Comparison of ENCODE assay signal across 2 cellular contexts in the genomic region with DNA sequence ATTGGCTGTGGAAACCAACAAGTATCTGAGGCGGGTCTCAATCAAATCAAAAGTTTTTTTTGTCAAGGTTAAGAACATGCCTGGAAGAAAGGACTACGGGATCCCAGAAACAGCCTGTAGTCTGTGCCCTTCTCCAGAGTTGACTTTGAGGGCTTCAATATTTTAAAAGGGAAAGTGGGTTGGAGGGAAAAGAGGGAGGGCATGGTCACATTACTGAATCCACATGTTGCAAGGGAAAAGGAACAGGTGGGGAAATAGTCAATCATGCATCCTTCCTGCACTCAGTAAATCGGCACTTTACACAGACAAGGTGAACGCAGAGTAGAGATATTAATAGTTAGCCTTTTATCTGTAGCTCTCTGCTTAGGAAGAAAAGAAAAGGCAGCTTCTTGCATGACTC.
TF ChIP-seq lines count a peak whose summit lies in the region.

No MANE protein-coding gene starts in this region.

TF ChIP-seq in GM23338, 12 proteins besides CTCF, POLR2A, EP300 and RAD21 (continued from another document):
- TF ChIP-seq, protein P1, sequence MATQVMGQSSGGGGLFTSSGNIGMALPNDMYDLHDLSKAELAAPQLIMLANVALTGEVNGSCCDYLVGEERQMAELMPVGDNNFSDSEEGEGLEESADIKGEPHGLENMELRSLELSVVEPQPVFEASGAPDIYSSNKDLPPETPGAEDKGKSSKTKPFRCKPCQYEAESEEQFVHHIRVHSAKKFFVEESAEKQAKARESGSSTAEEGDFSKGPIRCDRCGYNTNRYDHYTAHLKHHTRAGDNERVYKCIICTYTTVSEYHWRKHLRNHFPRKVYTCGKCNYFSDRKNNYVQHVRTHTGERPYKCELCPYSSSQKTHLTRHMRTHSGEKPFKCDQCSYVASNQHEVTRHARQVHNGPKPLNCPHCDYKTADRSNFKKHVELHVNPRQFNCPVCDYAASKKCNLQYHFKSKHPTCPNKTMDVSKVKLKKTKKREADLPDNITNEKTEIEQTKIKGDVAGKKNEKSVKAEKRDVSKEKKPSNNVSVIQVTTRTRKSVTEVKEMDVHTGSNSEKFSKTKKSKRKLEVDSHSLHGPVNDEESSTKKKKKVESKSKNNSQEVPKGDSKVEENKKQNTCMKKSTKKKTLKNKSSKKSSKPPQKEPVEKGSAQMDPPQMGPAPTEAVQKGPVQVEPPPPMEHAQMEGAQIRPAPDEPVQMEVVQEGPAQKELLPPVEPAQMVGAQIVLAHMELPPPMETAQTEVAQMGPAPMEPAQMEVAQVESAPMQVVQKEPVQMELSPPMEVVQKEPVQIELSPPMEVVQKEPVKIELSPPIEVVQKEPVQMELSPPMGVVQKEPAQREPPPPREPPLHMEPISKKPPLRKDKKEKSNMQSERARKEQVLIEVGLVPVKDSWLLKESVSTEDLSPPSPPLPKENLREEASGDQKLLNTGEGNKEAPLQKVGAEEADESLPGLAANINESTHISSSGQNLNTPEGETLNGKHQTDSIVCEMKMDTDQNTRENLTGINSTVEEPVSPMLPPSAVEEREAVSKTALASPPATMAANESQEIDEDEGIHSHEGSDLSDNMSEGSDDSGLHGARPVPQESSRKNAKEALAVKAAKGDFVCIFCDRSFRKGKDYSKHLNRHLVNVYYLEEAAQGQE (IDR thresholded peaks at IDR 0.05; ENCODE audit: unreplicated experiment), result no peak
- TF ChIP-seq, protein P2, sequence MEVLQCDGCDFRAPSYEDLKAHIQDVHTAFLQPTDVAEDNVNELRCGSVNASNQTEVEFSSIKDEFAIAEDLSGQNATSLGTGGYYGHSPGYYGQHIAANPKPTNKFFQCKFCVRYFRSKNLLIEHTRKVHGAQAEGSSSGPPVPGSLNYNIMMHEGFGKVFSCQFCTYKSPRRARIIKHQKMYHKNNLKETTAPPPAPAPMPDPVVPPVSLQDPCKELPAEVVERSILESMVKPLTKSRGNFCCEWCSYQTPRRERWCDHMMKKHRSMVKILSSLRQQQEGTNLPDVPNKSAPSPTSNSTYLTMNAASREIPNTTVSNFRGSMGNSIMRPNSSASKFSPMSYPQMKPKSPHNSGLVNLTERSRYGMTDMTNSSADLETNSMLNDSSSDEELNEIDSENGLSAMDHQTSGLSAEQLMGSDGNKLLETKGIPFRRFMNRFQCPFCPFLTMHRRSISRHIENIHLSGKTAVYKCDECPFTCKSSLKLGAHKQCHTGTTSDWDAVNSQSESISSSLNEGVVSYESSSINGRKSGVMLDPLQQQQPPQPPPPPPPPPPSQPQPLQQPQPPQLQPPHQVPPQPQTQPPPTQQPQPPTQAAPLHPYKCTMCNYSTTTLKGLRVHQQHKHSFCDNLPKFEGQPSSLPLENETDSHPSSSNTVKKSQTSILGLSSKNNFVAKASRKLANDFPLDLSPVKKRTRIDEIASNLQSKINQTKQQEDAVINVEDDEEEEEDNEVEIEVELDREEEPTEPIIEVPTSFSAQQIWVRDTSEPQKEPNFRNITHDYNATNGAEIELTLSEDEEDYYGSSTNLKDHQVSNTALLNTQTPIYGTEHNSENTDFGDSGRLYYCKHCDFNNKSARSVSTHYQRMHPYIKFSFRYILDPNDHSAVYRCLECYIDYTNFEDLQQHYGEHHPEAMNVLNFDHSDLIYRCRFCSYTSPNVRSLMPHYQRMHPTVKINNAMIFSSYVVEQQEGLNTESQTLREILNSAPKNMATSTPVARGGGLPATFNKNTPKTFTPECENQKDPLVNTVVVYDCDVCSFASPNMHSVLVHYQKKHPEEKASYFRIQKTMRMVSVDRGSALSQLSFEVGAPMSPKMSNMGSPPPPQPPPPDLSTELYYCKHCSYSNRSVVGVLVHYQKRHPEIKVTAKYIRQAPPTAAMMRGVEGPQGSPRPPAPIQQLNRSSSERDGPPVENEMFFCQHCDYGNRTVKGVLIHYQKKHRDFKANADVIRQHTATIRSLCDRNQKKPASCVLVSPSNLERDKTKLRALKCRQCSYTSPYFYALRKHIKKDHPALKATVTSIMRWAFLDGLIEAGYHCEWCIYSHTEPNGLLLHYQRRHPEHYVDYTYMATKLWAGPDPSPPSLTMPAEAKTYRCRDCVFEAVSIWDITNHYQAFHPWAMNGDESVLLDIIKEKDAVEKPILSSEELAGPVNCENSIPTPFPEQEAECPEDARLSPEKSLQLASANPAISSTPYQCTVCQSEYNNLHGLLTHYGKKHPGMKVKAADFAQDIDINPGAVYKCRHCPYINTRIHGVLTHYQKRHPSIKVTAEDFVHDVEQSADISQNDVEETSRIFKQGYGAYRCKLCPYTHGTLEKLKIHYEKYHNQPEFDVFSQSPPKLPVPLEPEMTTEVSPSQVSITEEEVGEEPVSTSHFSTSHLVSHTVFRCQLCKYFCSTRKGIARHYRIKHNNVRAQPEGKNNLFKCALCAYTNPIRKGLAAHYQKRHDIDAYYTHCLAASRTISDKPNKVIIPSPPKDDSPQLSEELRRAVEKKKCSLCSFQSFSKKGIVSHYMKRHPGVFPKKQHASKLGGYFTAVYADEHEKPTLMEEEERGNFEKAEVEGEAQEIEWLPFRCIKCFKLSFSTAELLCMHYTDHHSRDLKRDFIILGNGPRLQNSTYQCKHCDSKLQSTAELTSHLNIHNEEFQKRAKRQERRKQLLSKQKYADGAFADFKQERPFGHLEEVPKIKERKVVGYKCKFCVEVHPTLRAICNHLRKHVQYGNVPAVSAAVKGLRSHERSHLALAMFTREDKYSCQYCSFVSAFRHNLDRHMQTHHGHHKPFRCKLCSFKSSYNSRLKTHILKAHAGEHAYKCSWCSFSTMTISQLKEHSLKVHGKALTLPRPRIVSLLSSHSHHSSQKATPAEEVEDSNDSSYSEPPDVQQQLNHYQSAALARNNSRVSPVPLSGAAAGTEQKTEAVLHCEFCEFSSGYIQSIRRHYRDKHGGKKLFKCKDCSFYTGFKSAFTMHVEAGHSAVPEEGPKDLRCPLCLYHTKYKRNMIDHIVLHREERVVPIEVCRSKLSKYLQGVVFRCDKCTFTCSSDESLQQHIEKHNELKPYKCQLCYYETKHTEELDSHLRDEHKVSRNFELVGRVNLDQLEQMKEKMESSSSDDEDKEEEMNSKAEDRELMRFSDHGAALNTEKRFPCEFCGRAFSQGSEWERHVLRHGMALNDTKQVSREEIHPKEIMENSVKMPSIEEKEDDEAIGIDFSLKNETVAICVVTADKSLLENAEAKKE (CRISPR knock-in tag; IDR thresholded peaks at IDR 0.05), result no peak
- no peak for TF ChIP-seq STAT1 (IDR thresholded peaks at IDR 0.05; ENCODE audit: unreplicated experiment)
- TF ChIP-seq POLR2AphosphoS5 (IDR thresholded peaks at IDR 0.05; ENCODE audit: low read depth), result no peak
- TF ChIP-seq NANOG (IDR thresholded peaks at IDR 0.05; ENCODE audit: borderline replicate concordance), result no peak
- no peak for TF ChIP-seq ZNF114 (CRISPR knock-in tag; IDR thresholded peaks at IDR 0.05)
- TF ChIP-seq, protein P3, sequence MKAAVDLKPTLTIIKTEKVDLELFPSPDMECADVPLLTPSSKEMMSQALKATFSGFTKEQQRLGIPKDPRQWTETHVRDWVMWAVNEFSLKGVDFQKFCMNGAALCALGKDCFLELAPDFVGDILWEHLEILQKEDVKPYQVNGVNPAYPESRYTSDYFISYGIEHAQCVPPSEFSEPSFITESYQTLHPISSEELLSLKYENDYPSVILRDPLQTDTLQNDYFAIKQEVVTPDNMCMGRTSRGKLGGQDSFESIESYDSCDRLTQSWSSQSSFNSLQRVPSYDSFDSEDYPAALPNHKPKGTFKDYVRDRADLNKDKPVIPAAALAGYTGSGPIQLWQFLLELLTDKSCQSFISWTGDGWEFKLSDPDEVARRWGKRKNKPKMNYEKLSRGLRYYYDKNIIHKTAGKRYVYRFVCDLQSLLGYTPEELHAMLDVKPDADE (IDR thresholded peaks at IDR 0.05), result no peak
- TF ChIP-seq JUNB (IDR thresholded peaks at IDR 0.05; ENCODE audit: unreplicated experiment), result no peak
- no peak for TF ChIP-seq ZNF331 (CRISPR knock-in tag; IDR thresholded peaks at IDR 0.05; ENCODE audit: low read depth)

TF ChIP-seq in H1, 55 proteins besides CTCF, POLR2A, EP300 and RAD21 (continued from another document):
- TF ChIP-seq PHF8 (conservative IDR thresholded peaks at IDR 0.05; ENCODE audit: low read depth, low read length), result no peak
- no peak for TF ChIP-seq POU5F1 (IDR thresholded peaks at IDR 0.05; ENCODE audit: low read depth, low read length)
- no peak for TF ChIP-seq FOSL1 (IDR thresholded peaks at IDR 0.05; ENCODE audit: insufficient read depth, low read depth, low read length)
- no peak for TF ChIP-seq GTF2F1 (IDR thresholded peaks at IDR 0.05; ENCODE audit: borderline replicate concordance, low read depth, low read length)
- TF ChIP-seq CBX5 (IDR thresholded peaks at IDR 0.05; ENCODE audit: low read depth, low read length), result no peak
- TF ChIP-seq CEBPB (IDR thresholded peaks at IDR 0.05; ENCODE audit: low read depth, low read length), result no peak
- no peak for TF ChIP-seq CTBP2 (IDR thresholded peaks at IDR 0.05; ENCODE audit: borderline replicate concordance, insufficient read depth, insufficient read length, low read length)
- no peak for TF ChIP-seq CBX8 (IDR thresholded peaks at IDR 0.05; ENCODE audit: borderline replicate concordance, low read depth, low read length)
- TF ChIP-seq, protein P4, sequence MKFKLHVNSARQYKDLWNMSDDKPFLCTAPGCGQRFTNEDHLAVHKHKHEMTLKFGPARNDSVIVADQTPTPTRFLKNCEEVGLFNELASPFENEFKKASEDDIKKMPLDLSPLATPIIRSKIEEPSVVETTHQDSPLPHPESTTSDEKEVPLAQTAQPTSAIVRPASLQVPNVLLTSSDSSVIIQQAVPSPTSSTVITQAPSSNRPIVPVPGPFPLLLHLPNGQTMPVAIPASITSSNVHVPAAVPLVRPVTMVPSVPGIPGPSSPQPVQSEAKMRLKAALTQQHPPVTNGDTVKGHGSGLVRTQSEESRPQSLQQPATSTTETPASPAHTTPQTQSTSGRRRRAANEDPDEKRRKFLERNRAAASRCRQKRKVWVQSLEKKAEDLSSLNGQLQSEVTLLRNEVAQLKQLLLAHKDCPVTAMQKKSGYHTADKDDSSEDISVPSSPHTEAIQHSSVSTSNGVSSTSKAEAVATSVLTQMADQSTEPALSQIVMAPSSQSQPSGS (IDR thresholded peaks at IDR 0.05; ENCODE audit: low read length), result no peak
- TF ChIP-seq KDM4A (IDR thresholded peaks at IDR 0.05; ENCODE audit: low read depth, low read length, severe bottlenecking), result no peak
- no peak for TF ChIP-seq SP4 (IDR thresholded peaks at IDR 0.05; ENCODE audit: low read length)
